In genomic region chr5:154575869-154576806, GRCh38 we compare ENCODE assay signal across 10 cellular contexts.
A peak's percentile ranks its signal among the peaks of the same experiment; 100 is the strongest.
DNase-seq lines count a peak whose midpoint lies in the region; ATAC-seq and TF ChIP-seq lines count a peak whose summit lies in the region.
"Had no signal": no experiment of that assay in that cellular context is flagged by ENCODE, and none has a peak within 500 bp of the region (broad histone marks: within the 10 kb centered on the region; RNA-seq: fewer than 3 reads in every experiment).

No MANE protein-coding gene starts in this region.

- H3K4me1 ChIP-seq in HEK293 (ENCODE audit: control insufficient read depth, insufficient read depth, low read length) (no peaks in the 10 kb centered on the region), uterus (no peaks in the 10 kb centered on the region)

- H3K27ac ChIP-seq in HEK293 (ENCODE audit: extremely low read depth, low read depth, low read length) (no peak overlapping the region), uterus (no peak overlapping the region)
- H3K27ac ChIP-seq: cardiac muscle cell had no signal

- H3K27ac Mint-ChIP-seq in nephron progenitor cell = no peak overlapping the region

- H3K9me3 ChIP-seq in HEK293 (ENCODE audit: control insufficient read depth, insufficient read depth, low read depth, low read length) = no peaks in the 10 kb centered on the region
- H3K9me3 ChIP-seq in uterus = no peaks in the 10 kb centered on the region

- H3K36me3 ChIP-seq in HEK293 (ENCODE audit: control insufficient read depth in 2 of 2, insufficient read depth in 1 of 2, low read length in 2 of 2) = no peaks in the 10 kb centered on the region
- no peaks in the 10 kb centered on the region for H3K36me3 ChIP-seq in uterus
- H3K36me3 ChIP-seq: cardiac muscle cell had no signal

- no peak; the same call in 1 of the 2 replicates for TF ChIP-seq CTCF in HEK293 (tag by site-specific recombination; IDR thresholded peaks at IDR 0.05)
- TF ChIP-seq CTCF in nephron progenitor cell (IDR thresholded peaks at IDR 0.05) = no peak
- TF ChIP-seq CTCF in uterus (IDR thresholded peaks at IDR 0.05) = no peak

- intact Hi-C loops in uterus (cut with DNase I; ENCODE audit: low total_unique reads) = no loop called here

- POLR2A ChIA-PET in HEK293 (lab: Yijun Ruan, JAX) = no interaction called here

- H3K4me1 Mint-ChIP-seq in nephron progenitor cell = peaks cover 32% of the 10 kb centered on the region

- no peak overlapping the region for H3K4me3 Mint-ChIP-seq in nephron progenitor cell

- H3K27me3 Mint-ChIP-seq in nephron progenitor cell (ENCODE audit: low read depth, poor library complexity) = peaks cover 13% of the 10 kb centered on the region

- TF ChIP-seq POLR2A in uterus (IDR thresholded peaks at IDR 0.05) = no peak

- H3K9me3 Mint-ChIP-seq in nephron progenitor cell = no peaks in the 10 kb centered on the region

- no peaks in the 10 kb centered on the region for H3K36me3 Mint-ChIP-seq in nephron progenitor cell (ENCODE audit: low read depth)

- no peak overlapping the region for H3K4me3 ChIP-seq in HEK293 (ENCODE audit: low read depth, low read length)
- H3K4me3 ChIP-seq in uterus = no peak overlapping the region
- H3K4me3 ChIP-seq: cardiac muscle cell had no signal

- DNase-seq in MV-4-11 (lab: John Stamatoyannopoulos, UW) (peak; percentile 17), nephron progenitor cell (peak; percentile 49), uterus (no peak), epidermal melanocyte (ENCODE audit: insufficient read length, low spot score) (no peak), SW 1271 (lab: John Stamatoyannopoulos, UW) (no peak)
- DNase-seq in activated T-cell treated with anti-CD3 and anti-CD28 coated beads, Interleukin-2, amount 50 U/mL, for 48 hours = no peak
- DNase-seq: NCI-H187 had no signal

- CTCF ChIA-PET in HEK293 (lab: Yijun Ruan, JAX) = interaction anchor here (0.8 to 1.3 kb wide), 4 partner anchors 35 to 110 kb away, joined by 3 to 6 read pairs (median 3); no protein-coding TSS in a partner anchor

- H3K27me3 ChIP-seq in uterus = peaks cover 0 to 3% of the 10 kb centered on the region in 2 donors
- H3K27me3 ChIP-seq: cardiac muscle cell had no signal

- ATAC-seq in GM18520 (IDR thresholded peaks at IDR 0.05; ENCODE audit: unreplicated experiment) = peak; percentile 81

TF ChIP-seq in HEK293, 187 proteins besides CTCF, POLR2A, EP300 and RAD21 (continues in another document):
- TF ChIP-seq ZSCAN5A (tag by site-specific recombination; IDR thresholded peaks at IDR 0.05) = no peak
- TF ChIP-seq ZNF239 (tag by site-specific recombination; IDR thresholded peaks at IDR 0.05) = no peak
- TF ChIP-seq GLIS1 (tag by site-specific recombination; IDR thresholded peaks at IDR 0.05) = peak; percentile 31; the same call in 1 of the 2 replicates
- no peak for TF ChIP-seq ZNF311 (tag by site-specific recombination; IDR thresholded peaks at IDR 0.05; ENCODE audit: borderline replicate concordance)
- TF ChIP-seq ZEB2 (tag by site-specific recombination; IDR thresholded peaks at IDR 0.05) = no peak
- no peak for TF ChIP-seq ZNF747 (tag by site-specific recombination; IDR thresholded peaks at IDR 0.05)
- TF ChIP-seq ZSCAN23 (tag by site-specific recombination; IDR thresholded peaks at IDR 0.05) = no peak
- TF ChIP-seq ZBTB11 (tag by site-specific recombination; conservative IDR thresholded peaks at IDR 0.05; ENCODE audit: low read depth) = no peak
- TF ChIP-seq ZNF341 (tag by site-specific recombination; IDR thresholded peaks at IDR 0.05; ENCODE audit: low read depth) = 0 out of 2 replicates have a peak, but pooled peaks have one; percentile 27
- no peak for TF ChIP-seq ZNF785 (tag by site-specific recombination; IDR thresholded peaks at IDR 0.05)
- no peak for TF ChIP-seq GLI4 (tag by site-specific recombination; IDR thresholded peaks at IDR 0.05)
- TF ChIP-seq ZNF350 (tag by site-specific recombination; IDR thresholded peaks at IDR 0.05) = no peak
- TF ChIP-seq ZNF692 (tag by site-specific recombination; IDR thresholded peaks at IDR 0.05) = no peak
- TF ChIP-seq ZNF777 (tag by site-specific recombination; IDR thresholded peaks at IDR 0.05; ENCODE audit: borderline replicate concordance) = no peak
- TF ChIP-seq ZFP3 (tag by site-specific recombination; IDR thresholded peaks at IDR 0.05; ENCODE audit: low read depth) = no peak
- TF ChIP-seq ZNF629 (tag by site-specific recombination; IDR thresholded peaks at IDR 0.05) = no peak
- TF ChIP-seq ZBTB44 (tag by site-specific recombination; IDR thresholded peaks at IDR 0.05) = no peak
- no peak for TF ChIP-seq ZNF223 (tag by site-specific recombination; IDR thresholded peaks at IDR 0.05)
- TF ChIP-seq PRDM4 (tag by site-specific recombination; IDR thresholded peaks at IDR 0.05) = peak; percentile 74

Comparison
In these comparisons a context has a peak if more than half of its experiments do, and no peak if none do; other contexts are left out.
1. DNase-seq: peak in MV-4-11 (single experiment) and nephron progenitor cell (single experiment); none in uterus (0 of 2), epidermal melanocyte (single experiment), activated T-cell treated with anti-CD3 and anti-CD28 coated beads, Interleukin-2, amount 50 U/mL, for 48 hours (0 of 2) and SW 1271 (0 of 2).